Comparison of ENCODE assay signal across 1 cellular context in the genomic region with DNA sequence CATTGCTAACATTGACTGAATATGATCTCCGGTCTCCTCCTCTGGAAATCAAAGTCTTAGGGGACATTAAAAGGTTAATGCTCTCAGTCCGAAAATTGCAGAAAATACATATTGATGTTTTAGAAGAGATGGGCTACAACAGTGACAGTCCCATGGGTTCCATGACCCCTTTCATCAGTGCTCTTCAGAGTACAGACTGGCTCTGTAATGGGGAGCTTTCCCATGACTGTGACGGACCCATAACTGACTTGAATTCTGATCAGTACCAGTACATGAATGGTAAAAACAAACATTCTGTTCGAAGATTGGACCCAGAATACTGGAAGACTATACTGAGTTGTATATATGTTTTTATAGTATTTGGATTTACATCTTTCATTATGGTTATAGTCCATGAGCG.
TF ChIP-seq lines count a peak whose summit lies in the region.

No MANE protein-coding gene starts in this region.

TF ChIP-seq in HCT116, 20 proteins besides CTCF, POLR2A, EP300 and RAD21 (continued from another document):
- TF ChIP-seq, protein P1, sequence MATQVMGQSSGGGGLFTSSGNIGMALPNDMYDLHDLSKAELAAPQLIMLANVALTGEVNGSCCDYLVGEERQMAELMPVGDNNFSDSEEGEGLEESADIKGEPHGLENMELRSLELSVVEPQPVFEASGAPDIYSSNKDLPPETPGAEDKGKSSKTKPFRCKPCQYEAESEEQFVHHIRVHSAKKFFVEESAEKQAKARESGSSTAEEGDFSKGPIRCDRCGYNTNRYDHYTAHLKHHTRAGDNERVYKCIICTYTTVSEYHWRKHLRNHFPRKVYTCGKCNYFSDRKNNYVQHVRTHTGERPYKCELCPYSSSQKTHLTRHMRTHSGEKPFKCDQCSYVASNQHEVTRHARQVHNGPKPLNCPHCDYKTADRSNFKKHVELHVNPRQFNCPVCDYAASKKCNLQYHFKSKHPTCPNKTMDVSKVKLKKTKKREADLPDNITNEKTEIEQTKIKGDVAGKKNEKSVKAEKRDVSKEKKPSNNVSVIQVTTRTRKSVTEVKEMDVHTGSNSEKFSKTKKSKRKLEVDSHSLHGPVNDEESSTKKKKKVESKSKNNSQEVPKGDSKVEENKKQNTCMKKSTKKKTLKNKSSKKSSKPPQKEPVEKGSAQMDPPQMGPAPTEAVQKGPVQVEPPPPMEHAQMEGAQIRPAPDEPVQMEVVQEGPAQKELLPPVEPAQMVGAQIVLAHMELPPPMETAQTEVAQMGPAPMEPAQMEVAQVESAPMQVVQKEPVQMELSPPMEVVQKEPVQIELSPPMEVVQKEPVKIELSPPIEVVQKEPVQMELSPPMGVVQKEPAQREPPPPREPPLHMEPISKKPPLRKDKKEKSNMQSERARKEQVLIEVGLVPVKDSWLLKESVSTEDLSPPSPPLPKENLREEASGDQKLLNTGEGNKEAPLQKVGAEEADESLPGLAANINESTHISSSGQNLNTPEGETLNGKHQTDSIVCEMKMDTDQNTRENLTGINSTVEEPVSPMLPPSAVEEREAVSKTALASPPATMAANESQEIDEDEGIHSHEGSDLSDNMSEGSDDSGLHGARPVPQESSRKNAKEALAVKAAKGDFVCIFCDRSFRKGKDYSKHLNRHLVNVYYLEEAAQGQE (IDR thresholded peaks at IDR 0.05; ENCODE audit: low read depth): no peak
- no peak for TF ChIP-seq EGR1 (IDR thresholded peaks at IDR 0.05; ENCODE audit: low read depth)
- TF ChIP-seq ELF1 (IDR thresholded peaks at IDR 0.05; ENCODE audit: borderline replicate concordance, low read depth): no peak
- TF ChIP-seq SP1 (IDR thresholded peaks at IDR 0.05; ENCODE audit: low read depth): no peak
- no peak for TF ChIP-seq YY1 (IDR thresholded peaks at IDR 0.05; ENCODE audit: extremely low read depth, insufficient replicate concordance, low read depth, low read length)
- TF ChIP-seq, protein P2, sequence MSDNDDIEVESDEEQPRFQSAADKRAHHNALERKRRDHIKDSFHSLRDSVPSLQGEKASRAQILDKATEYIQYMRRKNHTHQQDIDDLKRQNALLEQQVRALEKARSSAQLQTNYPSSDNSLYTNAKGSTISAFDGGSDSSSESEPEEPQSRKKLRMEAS (IDR thresholded peaks at IDR 0.05): no peak
- TF ChIP-seq, protein P3, sequence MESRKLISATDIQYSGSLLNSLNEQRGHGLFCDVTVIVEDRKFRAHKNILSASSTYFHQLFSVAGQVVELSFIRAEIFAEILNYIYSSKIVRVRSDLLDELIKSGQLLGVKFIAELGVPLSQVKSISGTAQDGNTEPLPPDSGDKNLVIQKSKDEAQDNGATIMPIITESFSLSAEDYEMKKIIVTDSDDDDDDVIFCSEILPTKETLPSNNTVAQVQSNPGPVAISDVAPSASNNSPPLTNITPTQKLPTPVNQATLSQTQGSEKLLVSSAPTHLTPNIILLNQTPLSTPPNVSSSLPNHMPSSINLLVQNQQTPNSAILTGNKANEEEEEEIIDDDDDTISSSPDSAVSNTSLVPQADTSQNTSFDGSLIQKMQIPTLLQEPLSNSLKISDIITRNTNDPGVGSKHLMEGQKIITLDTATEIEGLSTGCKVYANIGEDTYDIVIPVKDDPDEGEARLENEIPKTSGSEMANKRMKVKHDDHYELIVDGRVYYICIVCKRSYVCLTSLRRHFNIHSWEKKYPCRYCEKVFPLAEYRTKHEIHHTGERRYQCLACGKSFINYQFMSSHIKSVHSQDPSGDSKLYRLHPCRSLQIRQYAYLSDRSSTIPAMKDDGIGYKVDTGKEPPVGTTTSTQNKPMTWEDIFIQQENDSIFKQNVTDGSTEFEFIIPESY (IDR thresholded peaks at IDR 0.05; ENCODE audit: extremely low read depth, insufficient replicate concordance, low read length): no peak
- TF ChIP-seq ZNF274 (IDR thresholded peaks at IDR 0.05; ENCODE audit: low read depth, low read length): no peak
- no peak for TF ChIP-seq SRF (IDR thresholded peaks at IDR 0.05; ENCODE audit: low read depth)
- no peak for TF ChIP-seq FOSL1 (IDR thresholded peaks at IDR 0.05; ENCODE audit: low read depth)
- TF ChIP-seq CBX3 (IDR thresholded peaks at IDR 0.05; ENCODE audit: low read depth): no peak
- no peak for TF ChIP-seq EZH2phosphoT487 (IDR thresholded peaks at IDR 0.05; ENCODE audit: borderline replicate concordance)
- TF ChIP-seq SIN3A (IDR thresholded peaks at IDR 0.05; ENCODE audit: low read depth): no peak
- no peak for TF ChIP-seq POLR2AphosphoS5 (IDR thresholded peaks at IDR 0.05; ENCODE audit: low read depth, low read length)
- no peak for TF ChIP-seq JUND (IDR thresholded peaks at IDR 0.05)
- no peak for TF ChIP-seq TCF7L2 (IDR thresholded peaks at IDR 0.05; ENCODE audit: borderline replicate concordance, extremely low read depth, insufficient read depth, insufficient read length)
- no peak for TF ChIP-seq ZFX (IDR thresholded peaks at IDR 0.05)
